ENCODE assay signal across 9 cellular contexts in genomic region chr11:59206635-59207034, GRCh38. TPM values are rescaled to one million over a fixed set of nuclear protein-coding genes. Genes with fewer than 3 reads are reported as not detected.
DNase-seq lines count a peak whose midpoint lies in the region; ATAC-seq, FAIRE-seq and TF ChIP-seq lines count a peak whose summit lies in the region.
"Had no signal": no experiment of that assay in that cellular context is flagged by ENCODE, and none has a peak within 500 bp of the region (broad histone marks: within the 10 kb centered on the region; RNA-seq: fewer than 3 reads in every experiment).

No MANE protein-coding gene starts in this region.

- H3K4me2 ChIP-seq in trophoblast cell (ENCODE audit: low read length) = no peak overlapping the region

- ATAC-seq in HG03521 (IDR thresholded peaks at IDR 0.05; ENCODE audit: unreplicated experiment) (no peak), HG03442 (IDR thresholded peaks at IDR 0.05; ENCODE audit: unreplicated experiment) (no peak)

- no peak for TF ChIP-seq POLR2A in H54 (IDR thresholded peaks at IDR 0.05; ENCODE audit: low read depth, low read length)
- TF ChIP-seq POLR2A in esophagus muscularis mucosa (IDR thresholded peaks at IDR 0.05; ENCODE audit: low read depth) = no peak

- no peak for FAIRE-seq in H54 (lab: Jason Lieb, UNC)
- FAIRE-seq: islet of Langerhans had no signal

- H3K27ac ChIP-seq in esophagus muscularis mucosa (replicated peaks in 1 of 4) (no peak overlapping the region), trophoblast cell (ENCODE audit: low read depth, low read length) (no peak overlapping the region)

- H2BK5ac ChIP-seq in trophoblast cell (ENCODE audit: low read depth, low read length, poor library complexity) = no peak overlapping the region

- H3K4me1 ChIP-seq in esophagus muscularis mucosa (peaks cover 0 to 18% (median 7%) of the 10 kb centered on the region in 4 donors), trophoblast cell (ENCODE audit: control insufficient read depth in 1 of 2, insufficient read depth in 2 of 2, low read length in 2 of 2) (no peaks in the 10 kb centered on the region)

- H2BK12ac ChIP-seq in trophoblast cell (ENCODE audit: low read length) = no peak overlapping the region

- intact Hi-C loops in esophagus muscularis mucosa (cut with DNase I) = loop anchor here (1.0 to 10.0 kb wide), 3 partner anchors 35 to 228 kb away; partner anchors contain the start of gene OR5A1

- no peak overlapping the region for H2BK120ac ChIP-seq in trophoblast cell (ENCODE audit: insufficient read depth, low read length, poor library complexity)

- H3K4me3 ChIP-seq in esophagus muscularis mucosa (no peak overlapping the region), trophoblast cell (ENCODE audit: low read depth, low read length) (no peak overlapping the region)

- TF ChIP-seq EP300 in esophagus muscularis mucosa (IDR thresholded peaks at IDR 0.05) = no peak

- DNase-seq in CD1c-positive myeloid dendritic cell (ENCODE audit: extremely low spot score) = peak; percentile 51
- peak; percentile 18 for DNase-seq in H54 (ENCODE audit: insufficient read length, low spot score)
- DNase-seq in OCI-M1 (lab: John Stamatoyannopoulos, UW) = peak; percentile 55
- no peak for DNase-seq in esophagus muscularis mucosa (ENCODE audit: extremely low spot score)
- peak; percentile 58 to 79 for DNase-seq in trophoblast cell
- no peak for DNase-seq in SHP77 treated with DMSO at 0.1 percent for 48 hours (lab: John Stamatoyannopoulos, UW)

- no peak overlapping the region for H3K9ac ChIP-seq in trophoblast cell (ENCODE audit: low read length)

- H4K12ac ChIP-seq in trophoblast cell (ENCODE audit: low read depth, low read length) = no peak overlapping the region

- H3K79me1 ChIP-seq in trophoblast cell (ENCODE audit: low read length) = no peaks in the 10 kb centered on the region

- no peak overlapping the region for H2AFZ ChIP-seq in trophoblast cell (ENCODE audit: insufficient read depth, low read length, poor library complexity)

- no peaks in the 10 kb centered on the region for H3K79me2 ChIP-seq in trophoblast cell (ENCODE audit: control insufficient read depth, insufficient read depth, low read length, poor library complexity)

- no peak overlapping the region for H3K18ac ChIP-seq in trophoblast cell (ENCODE audit: low read length)

- peak; percentile 33 to 48 (median 34) for TF ChIP-seq CTCF in esophagus muscularis mucosa (IDR thresholded peaks at IDR 0.05)

- H4K8ac ChIP-seq in trophoblast cell (ENCODE audit: low read depth, low read length) = no peak overlapping the region

- H4K91ac ChIP-seq in trophoblast cell (ENCODE audit: low read depth, low read length) = no peak overlapping the region

- H3K9me3 ChIP-seq in esophagus muscularis mucosa (no peaks in the 10 kb centered on the region), trophoblast cell (ENCODE audit: insufficient read depth, low read depth, low read length) (no peaks in the 10 kb centered on the region)

- no peak overlapping the region for H3K4ac ChIP-seq in trophoblast cell (ENCODE audit: low read depth, low read length)

- 62% methylated on average over 4 of the region's 4 CpGs for WGBS in esophagus muscularis mucosa
- no CpG with 5 or more reads among the region's 4 CpGs for WGBS in trophoblast cell (ENCODE audit: extremely low coverage, insufficient coverage, insufficient read length)

- H3K36me3 ChIP-seq in esophagus muscularis mucosa = peaks cover 0 to 20% (median 6%) of the 10 kb centered on the region in 4 donors
- H3K36me3 ChIP-seq in trophoblast cell (ENCODE audit: control insufficient read depth in 1 of 2, insufficient read depth in 2 of 2, low read length in 2 of 2) = peaks cover 16 to 25% of the 10 kb centered on the region in 2 experiments

- no peak overlapping the region for H3K14ac ChIP-seq in trophoblast cell (ENCODE audit: low read length)

- H3K27me3 ChIP-seq in esophagus muscularis mucosa (no peaks in the 10 kb centered on the region), trophoblast cell (ENCODE audit: insufficient read depth, low read length) (no peaks in the 10 kb centered on the region)

- no peak overlapping the region for H3K23ac ChIP-seq in trophoblast cell (ENCODE audit: low read length)

- no peak overlapping the region for H2AK5ac ChIP-seq in trophoblast cell (ENCODE audit: low read length)

RNA-seq across cellular contexts. Expression of gene MPEG1, which starts 6.1 kb away (rescaled TPM):
- total RNA-seq in esophagus muscularis mucosa = 10 to 100 TPM; 10.1 to 36.1 (median 14.8) TPM
- polyA plus RNA-seq in trophoblast cell (2013) = not detected in 2 replicates

RNA-seq across cellular contexts. Expression of gene DTX4, which starts 34.7 kb away (rescaled TPM):
- total RNA-seq in esophagus muscularis mucosa = 1 to 10 TPM; 3.1 to 8.8 (median 4.5) TPM
- 20.6 and 20.9 TPM in 2 replicates for polyA plus RNA-seq in trophoblast cell (2013)

Comparison
In these comparisons a context has a peak if more than half of its experiments do, and no peak if none do; other contexts are left out.
1. DNase-seq: peak in CD1c-positive myeloid dendritic cell (single experiment), H54 (single experiment), OCI-M1 (single experiment) and trophoblast cell (2 of 2); none in esophagus muscularis mucosa (single experiment) and SHP77 treated with DMSO at 0.1 percent for 48 hours (single experiment).